In the genomic region with DNA sequence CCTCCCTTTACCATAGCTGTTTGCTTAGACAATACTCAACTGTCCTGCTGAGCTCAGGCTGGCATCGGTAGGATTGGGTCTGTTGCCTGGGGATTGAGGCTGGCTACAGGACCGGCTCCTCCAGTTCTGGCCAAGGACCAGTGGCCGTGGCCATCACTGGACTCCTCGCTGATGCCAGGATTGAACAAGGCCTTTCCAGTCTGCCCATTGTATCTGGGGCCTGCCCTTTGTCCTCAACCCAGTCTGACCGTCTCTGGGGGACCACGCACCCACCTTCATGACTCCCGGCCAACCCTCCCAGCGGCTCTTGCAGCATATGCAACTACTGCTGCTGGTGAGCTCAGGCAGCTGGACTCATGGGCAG, we compare ENCODE assay signal across 2 cellular contexts.
A peak's percentile ranks its signal among the peaks of the same experiment; 100 is the strongest.
TF ChIP-seq lines count a peak whose summit lies in the region.

No MANE protein-coding gene starts in this region.

TF ChIP-seq in HepG2, 621 proteins besides CTCF, POLR2A, EP300 and RAD21:
- TF ChIP-seq ATF1 (CRISPR knock-in tag; IDR thresholded peaks at IDR 0.05) = no peak
- TF ChIP-seq RBFOX2 (IDR thresholded peaks at IDR 0.05; ENCODE audit: low read depth, low read length) = no peak
- TF ChIP-seq KDM5B (CRISPR knock-in tag; IDR thresholded peaks at IDR 0.05; ENCODE audit: borderline replicate concordance) = no peak
- 0 out of 2 replicates have a peak, but pooled peaks have one; percentile 40 for TF ChIP-seq NFKB2 (CRISPR knock-in tag; IDR thresholded peaks at IDR 0.05; ENCODE audit: borderline replicate concordance)
- TF ChIP-seq HIVEP1 (CRISPR knock-in tag; IDR thresholded peaks at IDR 0.05) = no peak
- TF ChIP-seq TAF15 (IDR thresholded peaks at IDR 0.05; ENCODE audit: low read depth, low read length, poor library complexity, severe bottlenecking) = no peak
- 0 out of 2 replicates have a peak, but pooled peaks have one; percentile 5 for TF ChIP-seq ZNF263 (CRISPR knock-in tag; IDR thresholded peaks at IDR 0.05)
- TF ChIP-seq, protein P1, sequence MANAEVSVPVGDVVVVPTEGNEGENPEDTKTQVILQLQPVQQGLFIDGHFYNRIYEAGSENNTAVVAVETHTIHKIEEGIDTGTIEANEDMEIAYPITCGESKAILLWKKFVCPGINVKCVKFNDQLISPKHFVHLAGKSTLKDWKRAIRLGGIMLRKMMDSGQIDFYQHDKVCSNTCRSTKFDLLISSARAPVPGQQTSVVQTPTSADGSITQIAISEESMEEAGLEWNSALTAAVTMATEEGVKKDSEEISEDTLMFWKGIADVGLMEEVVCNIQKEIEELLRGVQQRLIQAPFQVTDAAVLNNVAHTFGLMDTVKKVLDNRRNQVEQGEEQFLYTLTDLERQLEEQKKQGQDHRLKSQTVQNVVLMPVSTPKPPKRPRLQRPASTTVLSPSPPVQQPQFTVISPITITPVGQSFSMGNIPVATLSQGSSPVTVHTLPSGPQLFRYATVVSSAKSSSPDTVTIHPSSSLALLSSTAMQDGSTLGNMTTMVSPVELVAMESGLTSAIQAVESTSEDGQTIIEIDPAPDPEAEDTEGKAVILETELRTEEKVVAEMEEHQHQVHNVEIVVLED (CRISPR knock-in tag; IDR thresholded peaks at IDR 0.05; ENCODE audit: borderline replicate concordance) = no peak
- 0 out of 2 replicates have a peak, but pooled peaks have one; percentile 9 for TF ChIP-seq ZNF619 (CRISPR knock-in tag; IDR thresholded peaks at IDR 0.05)
- TF ChIP-seq ETV5 (CRISPR knock-in tag; IDR thresholded peaks at IDR 0.05; ENCODE audit: borderline replicate concordance) = peak; percentile 3; the same call in 1 of the 2 replicates
- TF ChIP-seq SRSF1 (optimal IDR thresholded peaks at IDR 0.05; ENCODE audit: low read depth, low read length) = no peak

TF ChIP-seq in SK-N-SH, 30 proteins besides CTCF, POLR2A, EP300 and RAD21:
- TF ChIP-seq, protein P2, sequence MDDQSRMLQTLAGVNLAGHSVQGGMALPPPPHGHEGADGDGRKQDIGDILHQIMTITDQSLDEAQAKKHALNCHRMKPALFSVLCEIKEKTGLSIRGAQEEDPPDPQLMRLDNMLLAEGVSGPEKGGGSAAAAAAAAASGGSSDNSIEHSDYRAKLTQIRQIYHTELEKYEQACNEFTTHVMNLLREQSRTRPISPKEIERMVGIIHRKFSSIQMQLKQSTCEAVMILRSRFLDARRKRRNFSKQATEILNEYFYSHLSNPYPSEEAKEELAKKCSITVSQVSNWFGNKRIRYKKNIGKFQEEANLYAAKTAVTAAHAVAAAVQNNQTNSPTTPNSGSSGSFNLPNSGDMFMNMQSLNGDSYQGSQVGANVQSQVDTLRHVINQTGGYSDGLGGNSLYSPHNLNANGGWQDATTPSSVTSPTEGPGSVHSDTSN (IDR thresholded peaks at IDR 0.05) = no peak
- TF ChIP-seq JUND (IDR thresholded peaks at IDR 0.05) (no peak), POLR2AphosphoS5 (IDR thresholded peaks at IDR 0.05; ENCODE audit: low read depth, low read length) (no peak), FOXJ3 (CRISPR knock-in tag; IDR thresholded peaks at IDR 0.05) (no peak), GATA2 (CRISPR knock-in tag; IDR thresholded peaks at IDR 0.05) (no peak), SMC3 (IDR thresholded peaks at IDR 0.05; ENCODE audit: low read depth, low read length) (no peak), RXRA (IDR thresholded peaks at IDR 0.05; ENCODE audit: borderline replicate concordance, low read depth) (no peak), NFIC (IDR thresholded peaks at IDR 0.05; ENCODE audit: borderline replicate concordance) (no peak), MXI1 (IDR thresholded peaks at IDR 0.05; ENCODE audit: low read depth, low read length) (no peak)
